ENCODE assay signal across 19 cellular contexts in genomic region chr19:12973236-12973635, GRCh38. TPM values are rescaled to one million over a fixed set of nuclear protein-coding genes. Genes with fewer than 3 reads are reported as not detected.
DNase-seq lines count a peak whose midpoint lies in the region; ATAC-seq, FAIRE-seq and TF ChIP-seq lines count a peak whose summit lies in the region.
"Had no signal": no experiment of that assay in that cellular context is flagged by ENCODE, and none has a peak within 500 bp of the region (broad histone marks: within the 10 kb centered on the region; RNA-seq: fewer than 3 reads in every experiment).

No MANE protein-coding gene starts in this region.

- no peak overlapping the region for H4K91ac ChIP-seq in H1 (replicated peaks; ENCODE audit: insufficient read length, low read length)

- H2BK20ac ChIP-seq in H1 (ENCODE audit: low read length): no peak overlapping the region

- H3K79me2 ChIP-seq in H1 (ENCODE audit: control insufficient read depth in 1 of 2, insufficient read depth in 2 of 2, low read length in 2 of 2): no peaks in the 10 kb centered on the region

- CTCF ChIA-PET in activated naive CD4-positive, alpha-beta T cell treated with anti-CD3 and anti-CD28 coated beads, Interleukin-2, amount 10 ng/mL, durations not matched to agents 7 days and 5 days (lab: Charles Lee): interaction anchor here (0.7 to 7.6 kb wide), 3 partner anchors 7 to 122 kb away, joined by 5 to 104 read pairs (median 76); no protein-coding TSS in a partner anchor
- CTCF ChIA-PET in H1 (lab: Charles Lee; ENCODE audit: partially characterized antibody): interaction anchor here (0.8 to 16.3 kb wide), 3 partner anchors 61 to 116 kb away, joined by 3 to 431 read pairs (median 4); no protein-coding TSS in a partner anchor

- no peak for TF ChIP-seq RAD21 in H1 (IDR thresholded peaks at IDR 0.05 in 1 of 2, conservative IDR thresholded peaks at IDR 0.05 in 1 of 2; ENCODE audit: low read depth in 2 of 2, low read length in 2 of 2)

- H3K56ac ChIP-seq in H1 (replicated peaks; ENCODE audit: insufficient read length, low read depth, low read length): no peak overlapping the region

- H3K18ac ChIP-seq in H1 (ENCODE audit: extremely low read depth, low read length): no peak overlapping the region

- no peak overlapping the region for H2AFZ ChIP-seq in H1 (ENCODE audit: low read length)

- H2AK5ac ChIP-seq in H1 (ENCODE audit: low read depth, low read length): peak overlapping the region; percentile 86; the same call in 1 of the 2 replicates

- H3K9me3 Mint-ChIP-seq in activated naive CD4-positive, alpha-beta T cell treated with anti-CD3 and anti-CD28 coated beads, Interleukin-2, amount 50 U/mL, for 24 hours: no peaks in the 10 kb centered on the region
- no peaks in the 10 kb centered on the region for H3K9me3 Mint-ChIP-seq in activated naive CD4-positive, alpha-beta T cell treated with anti-CD3 and anti-CD28 coated beads, Interleukin-2, amount 10 ng/mL, durations not matched to agents 7 days and 5 days
- H3K9me3 Mint-ChIP-seq: CD8-positive, alpha-beta T cell; HFFc6 had no signal

- H2BK12ac ChIP-seq in H1 (ENCODE audit: low read depth, low read length): no peak overlapping the region

- no peak overlapping the region for H4K8ac ChIP-seq in H1 (ENCODE audit: extremely low read depth, insufficient read depth, low read length)

- H3K4ac ChIP-seq in H1 (replicated peaks; ENCODE audit: insufficient read length, low read depth, low read length): peak overlapping the region; percentile 78

- no peak overlapping the region; a peak in 1 of 7 replicates for H3K9ac ChIP-seq in H1 (replicated peaks in 1 of 4; ENCODE audit: extremely low read depth in 1 of 4, low read depth in 3 of 4, low read length in 3 of 4)

- no peaks in the 10 kb centered on the region for H4K20me1 ChIP-seq in H1 (replicated peaks in 1 of 2; ENCODE audit: control insufficient read depth in 1 of 2, insufficient read depth in 2 of 2, low read length in 2 of 2)

- no peak overlapping the region for H3K14ac ChIP-seq in H1 (ENCODE audit: insufficient read length)

- H3K27me3 Mint-ChIP-seq in activated naive CD4-positive, alpha-beta T cell treated with anti-CD3 and anti-CD28 coated beads, Interleukin-2, amount 50 U/mL, for 24 hours: peaks cover 7% of the 10 kb centered on the region
- peaks cover 50% of the 10 kb centered on the region for H3K27me3 Mint-ChIP-seq in activated naive CD4-positive, alpha-beta T cell treated with anti-CD3 and anti-CD28 coated beads, Interleukin-2, amount 10 ng/mL, durations not matched to agents 7 days and 5 days

- H3K27ac Mint-ChIP-seq in activated naive CD4-positive, alpha-beta T cell treated with anti-CD3 and anti-CD28 coated beads, Interleukin-2, amount 50 U/mL, for 24 hours: peak overlapping the region; percentile 23
- H3K27ac Mint-ChIP-seq in activated naive CD4-positive, alpha-beta T cell treated with anti-CD3 and anti-CD28 coated beads, Interleukin-2, amount 10 ng/mL, durations not matched to agents 7 days and 5 days: no peak overlapping the region
- H3K27ac Mint-ChIP-seq: CD8-positive, alpha-beta T cell; HFFc6 had no signal

- no peak overlapping the region for H2BK120ac ChIP-seq in H1 (replicated peaks; ENCODE audit: low read depth, low read length)

- POLR2A ChIA-PET in H1 (lab: Charles Lee; ENCODE audit: partially characterized antibody): interaction anchor here (0.6 kb wide), 1 partner anchor 10 kb away, joined by 3 read pairs; no protein-coding TSS in a partner anchor

- H3K4me2 ChIP-seq in H1 (ENCODE audit: insufficient read depth in 1 of 2, low read depth in 2 of 2, low read length in 2 of 2): no peak overlapping the region
- H3K4me2 ChIP-seq: A549 had no signal

- 92% methylated on average over 16 of the region's 16 CpGs; no CpG with 5 or more reads in 1 of the 2 experiments for WGBS in H1 (ENCODE audit: extremely low coverage in 1 of 2, insufficient coverage in 1 of 2, insufficient read length in 1 of 2, insufficient replicate concordance in 2 of 2, low coverage in 1 of 2, low lambda C conversion rate in 2 of 2, missing lambda C conversion rate in 1 of 2), 2 experiments

- H3K36me3 ChIP-seq in H7 (replicated peaks; ENCODE audit: control insufficient read depth, insufficient read depth, low read length) (no peaks in the 10 kb centered on the region), H1 (ENCODE audit: control insufficient read depth in 2 of 4, insufficient read depth in 4 of 4, low read length in 3 of 4) (no peaks in the 10 kb centered on the region)

- TF ChIP-seq EP300 in H1 (IDR thresholded peaks at IDR 0.05; ENCODE audit: borderline replicate concordance in 1 of 2, low read depth in 2 of 2, low read length in 2 of 2): no peak

- no peak overlapping the region for H3K4me3 ChIP-seq in H7 (ENCODE audit: insufficient read depth, low read depth, low read length)
- no peak overlapping the region for H3K4me3 ChIP-seq in H1 (ENCODE audit: extremely low read depth in 1 of 4, insufficient read depth in 2 of 4, low read depth in 3 of 4, low read length in 4 of 4)
- H3K4me3 ChIP-seq: A549 had no signal

- no peaks in the 10 kb centered on the region for H3K36me3 Mint-ChIP-seq in activated naive CD4-positive, alpha-beta T cell treated with anti-CD3 and anti-CD28 coated beads, Interleukin-2, amount 50 U/mL, for 24 hours
- H3K36me3 Mint-ChIP-seq in activated naive CD4-positive, alpha-beta T cell treated with anti-CD3 and anti-CD28 coated beads, Interleukin-2, amount 10 ng/mL, durations not matched to agents 7 days and 5 days: no peaks in the 10 kb centered on the region
- H3K36me3 Mint-ChIP-seq: CD8-positive, alpha-beta T cell had no signal

- no peaks in the 10 kb centered on the region for H3K79me1 ChIP-seq in H1 (ENCODE audit: low read depth, low read length)

- DNase-seq in activated naive CD4-positive, alpha-beta T cell treated with anti-CD3 and anti-CD28 coated beads, Interleukin-2, amount 10 ng/mL, durations not matched to agents 7 days and 5 days: no peak
- DNase-seq in H7: peak; percentile 37
- DNase-seq in H1 (ENCODE audit: low read depth in 1 of 2, low spot score in 2 of 2): no peak
- DNase-seq in stimulated activated CD4-positive, alpha-beta T cell treated with anti-CD3 and anti-CD28 coated beads, Interleukin-12 subunit alpha, Interleukin-12 subunit beta, amount 100 ng/mL, for 4 hours: no peak
- DNase-seq: AML-193; Calu3; CD8-positive, alpha-beta T cell; DMS79 treated with DMSO at 0.1 percent for 48 hours; GF-D8; HFFc6; KG1 had no signal

- no peak overlapping the region for H3K23ac ChIP-seq in H1 (ENCODE audit: insufficient read length)

- no peak for TF ChIP-seq POLR2A in H1 (IDR thresholded peaks at IDR 0.05; ENCODE audit: control extremely low read depth in 1 of 2, low read depth in 2 of 2, low read length in 2 of 2)

- H2BK15ac ChIP-seq in H1 (ENCODE audit: low read length): 0 out of 2 replicates have a peak overlapping the region, but pooled peaks have one; percentile 0

- peaks cover 13% of the 10 kb centered on the region for H3K4me1 Mint-ChIP-seq in activated naive CD4-positive, alpha-beta T cell treated with anti-CD3 and anti-CD28 coated beads, Interleukin-2, amount 50 U/mL, for 24 hours
- H3K4me1 Mint-ChIP-seq in activated naive CD4-positive, alpha-beta T cell treated with anti-CD3 and anti-CD28 coated beads, Interleukin-2, amount 10 ng/mL, durations not matched to agents 7 days and 5 days: peaks cover 2% of the 10 kb centered on the region

- H3K4me3 Mint-ChIP-seq in activated naive CD4-positive, alpha-beta T cell treated with anti-CD3 and anti-CD28 coated beads, Interleukin-2, amount 50 U/mL, for 24 hours: no peak overlapping the region
- H3K4me3 Mint-ChIP-seq in activated naive CD4-positive, alpha-beta T cell treated with anti-CD3 and anti-CD28 coated beads, Interleukin-2, amount 10 ng/mL, durations not matched to agents 7 days and 5 days: no peak overlapping the region
- H3K4me3 Mint-ChIP-seq: CD8-positive, alpha-beta T cell; HFFc6 had no signal

- no peak overlapping the region for H4K5ac ChIP-seq in H1 (ENCODE audit: insufficient read length, low read depth, low read length)

- no peaks in the 10 kb centered on the region for H3K9me3 ChIP-seq in H1 (ENCODE audit: insufficient read depth in 2 of 2, low read depth in 1 of 2, low read length in 1 of 2)
- H3K9me3 ChIP-seq: A549 had no signal

- no peak for FAIRE-seq in H1 (lab: Jason Lieb, UNC)
- FAIRE-seq: A549, HTR-8/SVneo had no signal

- ATAC-seq in HG02981 (IDR thresholded peaks at IDR 0.05; ENCODE audit: unreplicated experiment) (no peak), GM21360 (IDR thresholded peaks at IDR 0.05; ENCODE audit: unreplicated experiment) (no peak)
- ATAC-seq: A549; CD8-positive, alpha-beta T cell; HCT116 had no signal

- H3K23me2 ChIP-seq in H1 (ENCODE audit: low read depth, low read length): no peaks in the 10 kb centered on the region

- no peak overlapping the region for H2BK5ac ChIP-seq in H1 (ENCODE audit: low read depth, low read length)

- no peak for TF ChIP-seq CTCF in H1 (IDR thresholded peaks at IDR 0.05; ENCODE audit: control extremely low read depth in 1 of 3, insufficient read depth in 1 of 3, low read depth in 1 of 3, low read length in 3 of 3)

- H3K4me1 ChIP-seq in H1 (replicated peaks in 1 of 4; ENCODE audit: control insufficient read depth in 3 of 4, insufficient read depth in 4 of 4, low read length in 3 of 4): peaks cover 0 to 6% (median 0%) of the 10 kb centered on the region in 4 experiments; a peak in 2 of 7 replicates

- no peak overlapping the region; the same call in 1 of the 2 replicates for H3K27ac ChIP-seq in H1 (ENCODE audit: low read depth, low read length)
- H3K27ac ChIP-seq: 22Rv1, A549 had no signal

- H3K27me3 ChIP-seq in H7 (ENCODE audit: control insufficient read depth, insufficient read depth, low read length): no peaks in the 10 kb centered on the region
- no peaks in the 10 kb centered on the region for H3K27me3 ChIP-seq in H1 (replicated peaks in 1 of 4; ENCODE audit: control insufficient read depth in 3 of 4, extremely low read depth in 1 of 4, insufficient read depth in 3 of 4, low read length in 3 of 4)

RNA-seq across cellular contexts. Expression of gene DAND5, which starts 3.9 kb away (rescaled TPM):
- total RNA-seq in H7 (2014; rRNA removed; shearing (Covaris generic)): 0.15 TPM in 1 of 2 replicates, not detected in the other
- total RNA-seq in H1 (2021; fragmentation: NEBNext Ultra II Directional; extraction: Animal tissue kit (Norgen Biotek cat#: 25700)): 0.17 and 0.25 TPM in 2 replicates
- 0.13 and 0.14 TPM in 2 replicates for polyA plus RNA-seq in H1 (2011; rRNA removed)
- 0.23 TPM for polyA plus RNA-seq in H1 (2011; cell fraction: cytosol; rRNA removed)
- polyA plus RNA-seq in H1 (2011; cell fraction: nucleus; rRNA removed): 0.29 TPM
- 0.25 to 0.41 TPM (median 0.35 TPM) in 4 replicates for polyA plus RNA-seq in H1 (2012, experiment 1 of 2)
- not detected for polyA plus RNA-seq in H1 (2012, experiment 2 of 2)
- polyA plus RNA-seq in H1 (2013, experiment 1 of 2): 0.20 TPM
- 0.18 TPM for polyA plus RNA-seq in H1 (2013, experiment 2 of 2)
- 0.32 TPM in 2 replicates for polyA minus RNA-seq in H1 (2011; rRNA and poly(A)+ RNA removed)
- not detected for polyA minus RNA-seq in H1 (2011; cell fraction: cytosol; rRNA and poly(A)+ RNA removed)
- polyA minus RNA-seq in H1 (2011; cell fraction: nucleus; rRNA and poly(A)+ RNA removed): not detected
- total RNA-seq: CD8-positive, alpha-beta T cell; HFFc6 had no signal
- polyA plus RNA-seq: BJ had no signal

RNA-seq across cellular contexts. Expression of gene GADD45GIP1, which starts 16.2 kb away (rescaled TPM):
- 40.4 and 51.7 TPM in 2 replicates for total RNA-seq in H7 (2014; rRNA removed; shearing (Covaris generic))
- total RNA-seq in H1 (2021; fragmentation: NEBNext Ultra II Directional; extraction: Animal tissue kit (Norgen Biotek cat#: 25700)): 42.2 and 45.5 TPM in 2 replicates
- polyA plus RNA-seq in H1 (2011; rRNA removed): 42.6 and 58.5 TPM in 2 replicates
- polyA plus RNA-seq in H1 (2011; cell fraction: cytosol; rRNA removed): 69.9 TPM
- 48.3 TPM for polyA plus RNA-seq in H1 (2011; cell fraction: nucleus; rRNA removed)
- polyA plus RNA-seq in H1 (2012, experiment 1 of 2): 29.8 to 63.8 TPM (median 59.7 TPM) in 4 replicates
- 33.7 TPM for polyA plus RNA-seq in H1 (2012, experiment 2 of 2)
- polyA plus RNA-seq in H1 (2013, experiment 1 of 2): 51.0 TPM
- polyA plus RNA-seq in H1 (2013, experiment 2 of 2): 51.7 TPM
- 3.9 and 4.2 TPM in 2 replicates for polyA minus RNA-seq in H1 (2011; rRNA and poly(A)+ RNA removed)
- polyA minus RNA-seq in H1 (2011; cell fraction: cytosol; rRNA and poly(A)+ RNA removed): 18.5 TPM
- polyA minus RNA-seq in H1 (2011; cell fraction: nucleus; rRNA and poly(A)+ RNA removed): 9.9 TPM

RNA-seq across cellular contexts. Expression of gene NFIX, which starts 22.0 kb away (rescaled TPM):
- total RNA-seq in H7 (2014; rRNA removed; shearing (Covaris generic)): 0.03 and 0.07 TPM in 2 replicates
- 0.20 and 0.27 TPM in 2 replicates for total RNA-seq in H1 (2021; fragmentation: NEBNext Ultra II Directional; extraction: Animal tissue kit (Norgen Biotek cat#: 25700))
- polyA plus RNA-seq in H1 (2011; rRNA removed): 0.03 and 0.08 TPM in 2 replicates
- polyA plus RNA-seq in H1 (2011; cell fraction: cytosol; rRNA removed): 0.05 TPM
- 0.14 TPM for polyA plus RNA-seq in H1 (2011; cell fraction: nucleus; rRNA removed)
- polyA plus RNA-seq in H1 (2012, experiment 1 of 2): 0.09 to 0.22 TPM (median 0.12 TPM) in 3 of 4 replicates, not detected in the other
- 0.07 TPM for polyA plus RNA-seq in H1 (2012, experiment 2 of 2)
- 0.26 TPM for polyA plus RNA-seq in H1 (2013, experiment 1 of 2)
- polyA plus RNA-seq in H1 (2013, experiment 2 of 2): 0.18 TPM
- polyA minus RNA-seq in H1 (2011; rRNA and poly(A)+ RNA removed): 0.02 and 0.13 TPM in 2 replicates
- not detected for polyA minus RNA-seq in H1 (2011; cell fraction: cytosol; rRNA and poly(A)+ RNA removed)
- polyA minus RNA-seq in H1 (2011; cell fraction: nucleus; rRNA and poly(A)+ RNA removed): 0.40 TPM

RNA-seq across cellular contexts. Expression of gene RAD23A, which starts 27.6 kb away (rescaled TPM):
- 146 and 155 TPM in 2 replicates for total RNA-seq in H7 (2014; rRNA removed; shearing (Covaris generic))
- total RNA-seq in H1 (2021; fragmentation: NEBNext Ultra II Directional; extraction: Animal tissue kit (Norgen Biotek cat#: 25700)): 73.3 and 76.1 TPM in 2 replicates
- polyA plus RNA-seq in H1 (2011; rRNA removed): 40.0 and 80.1 TPM in 2 replicates
- polyA plus RNA-seq in H1 (2011; cell fraction: cytosol; rRNA removed): 55.5 TPM
- polyA plus RNA-seq in H1 (2011; cell fraction: nucleus; rRNA removed): 103 TPM
- polyA plus RNA-seq in H1 (2012, experiment 1 of 2): 80.4 to 113 TPM (median 97.5 TPM) in 4 replicates
- polyA plus RNA-seq in H1 (2012, experiment 2 of 2): 81.2 TPM
- polyA plus RNA-seq in H1 (2013, experiment 1 of 2): 109 TPM
- polyA plus RNA-seq in H1 (2013, experiment 2 of 2): 104 TPM
- 20.4 and 29.3 TPM in 2 replicates for polyA minus RNA-seq in H1 (2011; rRNA and poly(A)+ RNA removed)
- polyA minus RNA-seq in H1 (2011; cell fraction: cytosol; rRNA and poly(A)+ RNA removed): 60.7 TPM
- 34.6 TPM for polyA minus RNA-seq in H1 (2011; cell fraction: nucleus; rRNA and poly(A)+ RNA removed)

RNA-seq across cellular contexts. Expression of gene CALR, which starts 34.8 kb away (rescaled TPM):
- total RNA-seq in H7 (2014; rRNA removed; shearing (Covaris generic)): 911 and 1,131 TPM in 2 replicates
- 1,155 and 1,177 TPM in 2 replicates for total RNA-seq in H1 (2021; fragmentation: NEBNext Ultra II Directional; extraction: Animal tissue kit (Norgen Biotek cat#: 25700))
- polyA plus RNA-seq in H1 (2011; rRNA removed): 418 and 591 TPM in 2 replicates
- 688 TPM for polyA plus RNA-seq in H1 (2011; cell fraction: cytosol; rRNA removed)
- 550 TPM for polyA plus RNA-seq in H1 (2011; cell fraction: nucleus; rRNA removed)
- polyA plus RNA-seq in H1 (2012, experiment 1 of 2): 1,095 to 1,152 TPM (median 1,124 TPM) in 4 replicates
- 936 TPM for polyA plus RNA-seq in H1 (2012, experiment 2 of 2)
- 1,404 TPM for polyA plus RNA-seq in H1 (2013, experiment 1 of 2)
- 1,687 TPM for polyA plus RNA-seq in H1 (2013, experiment 2 of 2)
- polyA minus RNA-seq in H1 (2011; rRNA and poly(A)+ RNA removed): 818 and 963 TPM in 2 replicates
- polyA minus RNA-seq in H1 (2011; cell fraction: cytosol; rRNA and poly(A)+ RNA removed): 466 TPM
- polyA minus RNA-seq in H1 (2011; cell fraction: nucleus; rRNA and poly(A)+ RNA removed): 318 TPM
